2 cellular contexts compared by ENCODE assay signal in genomic region chr5:136098171-136098570, GRCh38.
TF ChIP-seq lines count a peak whose summit lies in the region.

No MANE protein-coding gene starts in this region.

TF ChIP-seq in GM23338, 12 proteins besides CTCF, POLR2A, EP300 and RAD21:
- no peak for TF ChIP-seq ZNF462 (CRISPR knock-in tag; IDR thresholded peaks at IDR 0.05)
- no peak for TF ChIP-seq EZH2 (IDR thresholded peaks at IDR 0.05; ENCODE audit: low read depth, unreplicated experiment)
- no peak for TF ChIP-seq JUNB (IDR thresholded peaks at IDR 0.05; ENCODE audit: unreplicated experiment)
- no peak for TF ChIP-seq ZNF114 (CRISPR knock-in tag; IDR thresholded peaks at IDR 0.05)
- no peak for TF ChIP-seq NANOG (IDR thresholded peaks at IDR 0.05; ENCODE audit: borderline replicate concordance)
- no peak for TF ChIP-seq REST (IDR thresholded peaks at IDR 0.05; ENCODE audit: unreplicated experiment)
- TF ChIP-seq CREB1 (CRISPR knock-in tag; IDR thresholded peaks at IDR 0.05; ENCODE audit: low read depth) = no peak
- TF ChIP-seq POLR2AphosphoS5 (IDR thresholded peaks at IDR 0.05; ENCODE audit: low read depth) = no peak
- no peak for TF ChIP-seq ZNF331 (CRISPR knock-in tag; IDR thresholded peaks at IDR 0.05; ENCODE audit: low read depth)
- TF ChIP-seq STAT1 (IDR thresholded peaks at IDR 0.05; ENCODE audit: unreplicated experiment) = no peak
- TF ChIP-seq EZH2phosphoT487 (IDR thresholded peaks at IDR 0.05; ENCODE audit: unreplicated experiment) = no peak
- no peak for TF ChIP-seq ETS1 (IDR thresholded peaks at IDR 0.05)
TF ChIP-seq in GM23338: peak in this region for 0.

TF ChIP-seq in WTC11, 78 proteins besides CTCF, POLR2A, EP300 and RAD21 (continued from another document):
- TF ChIP-seq NFATC4 (CRISPR knock-in tag; IDR thresholded peaks at IDR 0.05) (no peak), USF2 (CRISPR knock-in tag; IDR thresholded peaks at IDR 0.05) (no peak), JUN (CRISPR knock-in tag; IDR thresholded peaks at IDR 0.05) (no peak), ZNF317 (CRISPR knock-in tag; IDR thresholded peaks at IDR 0.05; ENCODE audit: borderline replicate concordance, low read depth) (no peak), FOXJ3 (CRISPR knock-in tag; IDR thresholded peaks at IDR 0.05; ENCODE audit: borderline replicate concordance) (no peak), PRDM15 (CRISPR knock-in tag; IDR thresholded peaks at IDR 0.05) (no peak), MLX (CRISPR knock-in tag; IDR thresholded peaks at IDR 0.05) (no peak), ZBTB21 (CRISPR knock-in tag; IDR thresholded peaks at IDR 0.05; ENCODE audit: borderline replicate concordance) (no peak), EMX1 (CRISPR knock-in tag; IDR thresholded peaks at IDR 0.05) (no peak), GRHL2 (CRISPR knock-in tag; IDR thresholded peaks at IDR 0.05; ENCODE audit: insufficient replicate concordance, severe bottlenecking) (no peak)
TF ChIP-seq in WTC11: peak in this region for 0.
